Comparison of ENCODE assay signal across 1 cellular context in the genomic region with DNA sequence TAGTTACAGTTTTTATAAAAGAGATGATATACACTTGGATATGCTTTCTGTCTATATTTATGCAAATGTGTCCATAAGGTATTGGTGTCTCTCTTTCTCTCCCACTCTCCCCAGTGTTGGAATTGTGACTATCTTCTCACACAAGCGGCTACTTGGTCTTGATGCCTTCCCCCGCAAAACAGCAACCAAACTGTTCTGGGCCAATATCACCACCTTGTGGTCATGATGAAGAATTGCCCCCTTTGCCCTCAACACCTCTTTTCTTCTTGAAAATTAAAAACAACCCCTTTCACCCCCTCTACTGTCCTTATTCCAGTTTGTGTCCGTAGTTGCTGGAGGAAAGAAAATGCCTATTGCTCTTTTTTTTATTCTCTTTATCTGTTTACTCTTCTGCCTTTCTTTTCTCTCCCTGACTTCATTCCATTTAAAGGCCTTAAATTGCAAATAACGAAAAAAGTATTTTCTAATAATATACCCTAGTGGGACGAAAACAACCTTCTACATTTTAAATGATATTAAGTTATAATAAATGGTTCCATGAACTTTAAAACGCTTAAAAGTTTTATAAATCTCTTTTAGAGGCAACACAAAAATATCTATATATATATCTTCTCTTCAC.
TF ChIP-seq lines count a peak whose summit lies in the region.

No MANE protein-coding gene starts in this region.

TF ChIP-seq in GM12878, 131 proteins besides CTCF, POLR2A, EP300 and RAD21 (continued from another document and continues in another):
- TF ChIP-seq, protein P1, sequence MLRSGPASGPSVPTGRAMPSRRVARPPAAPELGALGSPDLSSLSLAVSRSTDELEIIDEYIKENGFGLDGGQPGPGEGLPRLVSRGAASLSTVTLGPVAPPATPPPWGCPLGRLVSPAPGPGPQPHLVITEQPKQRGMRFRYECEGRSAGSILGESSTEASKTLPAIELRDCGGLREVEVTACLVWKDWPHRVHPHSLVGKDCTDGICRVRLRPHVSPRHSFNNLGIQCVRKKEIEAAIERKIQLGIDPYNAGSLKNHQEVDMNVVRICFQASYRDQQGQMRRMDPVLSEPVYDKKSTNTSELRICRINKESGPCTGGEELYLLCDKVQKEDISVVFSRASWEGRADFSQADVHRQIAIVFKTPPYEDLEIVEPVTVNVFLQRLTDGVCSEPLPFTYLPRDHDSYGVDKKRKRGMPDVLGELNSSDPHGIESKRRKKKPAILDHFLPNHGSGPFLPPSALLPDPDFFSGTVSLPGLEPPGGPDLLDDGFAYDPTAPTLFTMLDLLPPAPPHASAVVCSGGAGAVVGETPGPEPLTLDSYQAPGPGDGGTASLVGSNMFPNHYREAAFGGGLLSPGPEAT (IDR thresholded peaks at IDR 0.05; ENCODE audit: low read depth), result no peak
- TF ChIP-seq POLR2AphosphoS5 (IDR thresholded peaks at IDR 0.05; ENCODE audit: low read length), result no peak
- no peak for TF ChIP-seq NKRF (conservative IDR thresholded peaks at IDR 0.05)
- no peak for TF ChIP-seq SIN3A (IDR thresholded peaks at IDR 0.05; ENCODE audit: low read depth, low read length)
- TF ChIP-seq RB1 (IDR thresholded peaks at IDR 0.05; ENCODE audit: borderline replicate concordance), result 0 out of 2 replicates have a peak, but pooled peaks have one; percentile 51
- no peak for TF ChIP-seq ZNF207 (IDR thresholded peaks at IDR 0.05; ENCODE audit: borderline replicate concordance)
- no peak for TF ChIP-seq CBX3 (IDR thresholded peaks at IDR 0.05; ENCODE audit: borderline replicate concordance, low read depth)
- no peak for TF ChIP-seq USF2 (IDR thresholded peaks at IDR 0.05; ENCODE audit: borderline replicate concordance, low read depth, low read length)
- no peak for TF ChIP-seq FOXK2 (IDR thresholded peaks at IDR 0.05)
- 0 out of 2 replicates have a peak, but pooled peaks have one; percentile 22 for TF ChIP-seq EED (IDR thresholded peaks at IDR 0.05; ENCODE audit: low read depth)
- TF ChIP-seq SMC3 (IDR thresholded peaks at IDR 0.05; ENCODE audit: borderline replicate concordance, low read length), result peak; percentile 98
- TF ChIP-seq CBFB (IDR thresholded peaks at IDR 0.05; ENCODE audit: low read depth), result no peak
- TF ChIP-seq CHD2 (IDR thresholded peaks at IDR 0.05; ENCODE audit: borderline replicate concordance, low read depth, low read length), result no peak
- TF ChIP-seq, protein P2, sequence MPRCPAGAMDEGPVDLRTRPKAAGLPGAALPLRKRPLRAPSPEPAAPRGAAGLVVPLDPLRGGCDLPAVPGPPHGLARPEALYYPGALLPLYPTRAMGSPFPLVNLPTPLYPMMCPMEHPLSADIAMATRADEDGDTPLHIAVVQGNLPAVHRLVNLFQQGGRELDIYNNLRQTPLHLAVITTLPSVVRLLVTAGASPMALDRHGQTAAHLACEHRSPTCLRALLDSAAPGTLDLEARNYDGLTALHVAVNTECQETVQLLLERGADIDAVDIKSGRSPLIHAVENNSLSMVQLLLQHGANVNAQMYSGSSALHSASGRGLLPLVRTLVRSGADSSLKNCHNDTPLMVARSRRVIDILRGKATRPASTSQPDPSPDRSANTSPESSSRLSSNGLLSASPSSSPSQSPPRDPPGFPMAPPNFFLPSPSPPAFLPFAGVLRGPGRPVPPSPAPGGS (IDR thresholded peaks at IDR 0.05; ENCODE audit: borderline replicate concordance, insufficient read depth, low read depth, low read length, poor library complexity, severe bottlenecking), result no peak
- no peak for TF ChIP-seq RELA (IDR thresholded peaks at IDR 0.05; ENCODE audit: borderline replicate concordance, partially characterized antibody)
- no peak for TF ChIP-seq NR2C2 (IDR thresholded peaks at IDR 0.05; ENCODE audit: borderline replicate concordance, control insufficient read depth, insufficient read length, low read depth)
- TF ChIP-seq ZBTB33 (IDR thresholded peaks at IDR 0.05), result peak; percentile 86
- no peak for TF ChIP-seq SUPT20H (IDR thresholded peaks at IDR 0.05; ENCODE audit: borderline replicate concordance, control insufficient read depth, low read depth, low read length)
- TF ChIP-seq ZNF622 (IDR thresholded peaks at IDR 0.05), result no peak
- TF ChIP-seq NBN (IDR thresholded peaks at IDR 0.05), result peak; percentile 62
- TF ChIP-seq, protein P3, sequence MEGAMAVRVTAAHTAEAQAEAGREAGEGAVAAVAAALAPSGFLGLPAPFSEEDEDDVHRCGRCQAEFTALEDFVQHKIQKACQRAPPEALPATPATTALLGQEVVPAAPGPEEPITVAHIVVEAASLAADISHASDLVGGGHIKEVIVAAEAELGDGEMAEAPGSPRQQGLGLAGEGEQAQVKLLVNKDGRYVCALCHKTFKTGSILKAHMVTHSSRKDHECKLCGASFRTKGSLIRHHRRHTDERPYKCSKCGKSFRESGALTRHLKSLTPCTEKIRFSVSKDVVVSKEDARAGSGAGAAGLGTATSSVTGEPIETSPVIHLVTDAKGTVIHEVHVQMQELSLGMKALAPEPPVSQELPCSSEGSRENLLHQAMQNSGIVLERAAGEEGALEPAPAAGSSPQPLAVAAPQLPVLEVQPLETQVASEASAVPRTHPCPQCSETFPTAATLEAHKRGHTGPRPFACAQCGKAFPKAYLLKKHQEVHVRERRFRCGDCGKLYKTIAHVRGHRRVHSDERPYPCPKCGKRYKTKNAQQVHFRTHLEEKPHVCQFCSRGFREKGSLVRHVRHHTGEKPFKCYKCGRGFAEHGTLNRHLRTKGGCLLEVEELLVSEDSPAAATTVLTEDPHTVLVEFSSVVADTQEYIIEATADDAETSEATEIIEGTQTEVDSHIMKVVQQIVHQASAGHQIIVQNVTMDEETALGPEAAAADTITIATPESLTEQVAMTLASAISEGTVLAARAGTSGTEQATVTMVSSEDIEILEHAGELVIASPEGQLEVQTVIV (IDR thresholded peaks at IDR 0.05; ENCODE audit: borderline replicate concordance, partially characterized antibody), result no peak
- no peak for TF ChIP-seq ZNF217 (IDR thresholded peaks at IDR 0.05)
- TF ChIP-seq PML (IDR thresholded peaks at IDR 0.05; ENCODE audit: low read length), result no peak
- TF ChIP-seq JUND (IDR thresholded peaks at IDR 0.05; ENCODE audit: low read depth, low read length), result no peak
- no peak for TF ChIP-seq NFYA (IDR thresholded peaks at IDR 0.05; ENCODE audit: borderline replicate concordance, low read depth, low read length)
- TF ChIP-seq KLF5 (IDR thresholded peaks at IDR 0.05; ENCODE audit: partially characterized antibody), result peak; percentile 43
- peak; percentile 57; the same call in 1 of the 2 replicates for TF ChIP-seq HDGF (IDR thresholded peaks at IDR 0.05)
- TF ChIP-seq FOXM1 (IDR thresholded peaks at IDR 0.05; ENCODE audit: low read depth, low read length), result peak; percentile 44; the same call in 1 of the 2 replicates
- TF ChIP-seq RUNX3 (IDR thresholded peaks at IDR 0.05; ENCODE audit: low read length), result peak; percentile 47
- no peak for TF ChIP-seq GATAD2B (conservative IDR thresholded peaks at IDR 0.05; ENCODE audit: low read depth)
- TF ChIP-seq, protein P4, sequence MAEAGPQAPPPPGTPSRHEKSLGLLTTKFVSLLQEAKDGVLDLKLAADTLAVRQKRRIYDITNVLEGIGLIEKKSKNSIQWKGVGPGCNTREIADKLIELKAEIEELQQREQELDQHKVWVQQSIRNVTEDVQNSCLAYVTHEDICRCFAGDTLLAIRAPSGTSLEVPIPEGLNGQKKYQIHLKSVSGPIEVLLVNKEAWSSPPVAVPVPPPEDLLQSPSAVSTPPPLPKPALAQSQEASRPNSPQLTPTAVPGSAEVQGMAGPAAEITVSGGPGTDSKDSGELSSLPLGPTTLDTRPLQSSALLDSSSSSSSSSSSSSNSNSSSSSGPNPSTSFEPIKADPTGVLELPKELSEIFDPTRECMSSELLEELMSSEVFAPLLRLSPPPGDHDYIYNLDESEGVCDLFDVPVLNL (IDR thresholded peaks at IDR 0.05; ENCODE audit: low read depth, low read length), result no peak
- no peak for TF ChIP-seq NRF1 (conservative IDR thresholded peaks at IDR 0.05; ENCODE audit: low read depth, low read length)
- TF ChIP-seq, protein P5, sequence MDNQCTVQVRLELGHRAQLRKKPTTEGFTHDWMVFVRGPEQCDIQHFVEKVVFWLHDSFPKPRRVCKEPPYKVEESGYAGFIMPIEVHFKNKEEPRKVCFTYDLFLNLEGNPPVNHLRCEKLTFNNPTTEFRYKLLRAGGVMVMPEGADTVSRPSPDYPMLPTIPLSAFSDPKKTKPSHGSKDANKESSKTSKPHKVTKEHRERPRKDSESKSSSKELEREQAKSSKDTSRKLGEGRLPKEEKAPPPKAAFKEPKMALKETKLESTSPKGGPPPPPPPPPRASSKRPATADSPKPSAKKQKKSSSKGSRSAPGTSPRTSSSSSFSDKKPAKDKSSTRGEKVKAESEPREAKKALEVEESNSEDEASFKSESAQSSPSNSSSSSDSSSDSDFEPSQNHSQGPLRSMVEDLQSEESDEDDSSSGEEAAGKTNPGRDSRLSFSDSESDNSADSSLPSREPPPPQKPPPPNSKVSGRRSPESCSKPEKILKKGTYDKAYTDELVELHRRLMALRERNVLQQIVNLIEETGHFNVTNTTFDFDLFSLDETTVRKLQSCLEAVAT (IDR thresholded peaks at IDR 0.05), result peak; percentile 82
- TF ChIP-seq, protein P6, sequence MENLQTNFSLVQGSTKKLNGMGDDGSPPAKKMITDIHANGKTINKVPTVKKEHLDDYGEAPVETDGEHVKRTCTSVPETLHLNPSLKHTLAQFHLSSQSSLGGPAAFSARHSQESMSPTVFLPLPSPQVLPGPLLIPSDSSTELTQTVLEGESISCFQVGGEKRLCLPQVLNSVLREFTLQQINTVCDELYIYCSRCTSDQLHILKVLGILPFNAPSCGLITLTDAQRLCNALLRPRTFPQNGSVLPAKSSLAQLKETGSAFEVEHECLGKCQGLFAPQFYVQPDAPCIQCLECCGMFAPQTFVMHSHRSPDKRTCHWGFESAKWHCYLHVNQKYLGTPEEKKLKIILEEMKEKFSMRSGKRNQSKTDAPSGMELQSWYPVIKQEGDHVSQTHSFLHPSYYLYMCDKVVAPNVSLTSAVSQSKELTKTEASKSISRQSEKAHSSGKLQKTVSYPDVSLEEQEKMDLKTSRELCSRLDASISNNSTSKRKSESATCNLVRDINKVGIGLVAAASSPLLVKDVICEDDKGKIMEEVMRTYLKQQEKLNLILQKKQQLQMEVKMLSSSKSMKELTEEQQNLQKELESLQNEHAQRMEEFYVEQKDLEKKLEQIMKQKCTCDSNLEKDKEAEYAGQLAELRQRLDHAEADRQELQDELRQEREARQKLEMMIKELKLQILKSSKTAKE (IDR thresholded peaks at IDR 0.05; ENCODE audit: low read depth, poor library complexity, severe bottlenecking), result peak; percentile 41
- TF ChIP-seq BMI1 (IDR thresholded peaks at IDR 0.05; ENCODE audit: borderline replicate concordance), result no peak
- TF ChIP-seq STAT1 (conservative IDR thresholded peaks at IDR 0.05), result no peak; the same call in 1 of the 2 replicates
- TF ChIP-seq, protein P7, sequence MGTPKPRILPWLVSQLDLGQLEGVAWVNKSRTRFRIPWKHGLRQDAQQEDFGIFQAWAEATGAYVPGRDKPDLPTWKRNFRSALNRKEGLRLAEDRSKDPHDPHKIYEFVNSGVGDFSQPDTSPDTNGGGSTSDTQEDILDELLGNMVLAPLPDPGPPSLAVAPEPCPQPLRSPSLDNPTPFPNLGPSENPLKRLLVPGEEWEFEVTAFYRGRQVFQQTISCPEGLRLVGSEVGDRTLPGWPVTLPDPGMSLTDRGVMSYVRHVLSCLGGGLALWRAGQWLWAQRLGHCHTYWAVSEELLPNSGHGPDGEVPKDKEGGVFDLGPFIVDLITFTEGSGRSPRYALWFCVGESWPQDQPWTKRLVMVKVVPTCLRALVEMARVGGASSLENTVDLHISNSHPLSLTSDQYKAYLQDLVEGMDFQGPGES (IDR thresholded peaks at IDR 0.05), result no peak
- TF ChIP-seq HSF1 (IDR thresholded peaks at IDR 0.05; ENCODE audit: low read depth, low read length), result no peak
- no peak for TF ChIP-seq SMARCA5 (IDR thresholded peaks at IDR 0.05)
- no peak for TF ChIP-seq TAF1 (IDR thresholded peaks at IDR 0.05; ENCODE audit: borderline replicate concordance, low read depth, low read length)
- no peak for TF ChIP-seq NFXL1 (IDR thresholded peaks at IDR 0.05; ENCODE audit: borderline replicate concordance)
- TF ChIP-seq BCL11A (IDR thresholded peaks at IDR 0.05; ENCODE audit: low read depth, low read length), result no peak
